ENCODE assay signal across 9 cellular contexts in genomic region chr15:70141376-70142071, GRCh38. TPM values are rescaled to one million over a fixed set of nuclear protein-coding genes. Genes with fewer than 3 reads are reported as not detected.
DNase-seq lines count a peak whose midpoint lies in the region; ATAC-seq and TF ChIP-seq lines count a peak whose summit lies in the region.
"Had no signal": no experiment of that assay in that cellular context is flagged by ENCODE, and none has a peak within 500 bp of the region (broad histone marks: within the 10 kb centered on the region; RNA-seq: fewer than 3 reads in every experiment).

No MANE protein-coding gene starts in this region.

- no peaks in the 10 kb centered on the region for H3K36me3 Mint-ChIP-seq in MCF 10A (ENCODE audit: insufficient read depth, unreplicated experiment)

- no peak overlapping the region for H3K27ac Mint-ChIP-seq in MCF 10A (ENCODE audit: low read depth, unreplicated experiment)

- H3K4me1 ChIP-seq in breast epithelium (no peaks in the 10 kb centered on the region), lung (ENCODE audit: control insufficient read depth in 2 of 2, insufficient read depth in 2 of 2, low read length in 2 of 2) (peaks cover 5 to 24% of the 10 kb centered on the region in 2 donors), upper lobe of right lung (peaks cover 38% of the 10 kb centered on the region)

- no peaks in the 10 kb centered on the region for H3K4me1 Mint-ChIP-seq in MCF 10A (ENCODE audit: insufficient read depth, unreplicated experiment)

- H3K4me3 ChIP-seq in breast epithelium, result peak overlapping the region in 2 of 3 donors; percentile 6 to 53
- no peak overlapping the region for H3K4me3 ChIP-seq in lung
- H3K4me3 ChIP-seq in upper lobe of right lung, result peak overlapping the region; percentile 15

- H3K36me3 ChIP-seq in breast epithelium (no peaks in the 10 kb centered on the region), lung (ENCODE audit: control insufficient read depth in 2 of 2, insufficient read depth in 2 of 2, low read length in 2 of 2) (no peaks in the 10 kb centered on the region), upper lobe of right lung (no peaks in the 10 kb centered on the region)

- no peak for TF ChIP-seq CTCF in breast epithelium (IDR thresholded peaks at IDR 0.05)
- TF ChIP-seq CTCF in MCF 10A (IDR thresholded peaks at IDR 0.05; ENCODE audit: unreplicated experiment), result no peak
- TF ChIP-seq CTCF in lung (IDR thresholded peaks at IDR 0.05; ENCODE audit: control extremely low read depth, extremely low read depth), result no peak
- no peak for TF ChIP-seq CTCF in upper lobe of right lung (IDR thresholded peaks at IDR 0.05)

- H3K27me3 ChIP-seq in breast epithelium (no peaks in the 10 kb centered on the region), lung (ENCODE audit: control insufficient read depth, insufficient read depth) (no peaks in the 10 kb centered on the region), upper lobe of right lung (no peaks in the 10 kb centered on the region)

- POLR2A ChIA-PET in MCF 10A (lab: Yijun Ruan, JAX), result interaction anchor here (1.2 kb wide), 1 partner anchor 15 kb away, joined by 3 read pairs; no protein-coding TSS in a partner anchor

- H3K9me3 ChIP-seq in breast epithelium (no peaks in the 10 kb centered on the region), lung (ENCODE audit: control insufficient read depth in 2 of 2, insufficient read depth in 1 of 2, low read length in 1 of 2) (no peaks in the 10 kb centered on the region), upper lobe of right lung (no peaks in the 10 kb centered on the region)

- intact Hi-C loops in breast epithelium (cut with DNase I; ENCODE audit: low total_unique reads), result no loop called here
- intact Hi-C loops in MCF 10A (cut with micrococcal nuclease), result no loop called here
- intact Hi-C loops in upper lobe of right lung (cut with DNase I), result no loop called here

- no peak for ATAC-seq in lung (ENCODE audit: insufficient read depth, low FRiP score)
- ATAC-seq in upper lobe of right lung, result peak; percentile 25
- no peak for ATAC-seq in GM18867 (IDR thresholded peaks at IDR 0.05; ENCODE audit: unreplicated experiment)
- no peak for ATAC-seq in HG03175 (IDR thresholded peaks at IDR 0.05; ENCODE audit: unreplicated experiment)

- CTCF ChIA-PET in MCF 10A (lab: Yijun Ruan, JAX), result interaction anchor here (0.5 kb wide), 1 partner anchor 187 kb away, joined by 3 read pairs; no protein-coding TSS in a partner anchor

- H3K9me3 Mint-ChIP-seq in MCF 10A (ENCODE audit: unreplicated experiment), result no peaks in the 10 kb centered on the region

- WGBS in lung, 2 donors, result 81 to 82% methylated on average over 10 of the region's 10 CpGs

- peak overlapping the region; percentile 41 to 62 for H3K27ac ChIP-seq in breast epithelium
- H3K27ac ChIP-seq in lung (ENCODE audit: low read depth in 1 of 2, low read length in 1 of 2), result peak overlapping the region in 1 of 2 donors; percentile 1
- peak overlapping the region; percentile 8 for H3K27ac ChIP-seq in upper lobe of right lung

- BruUV-seq in MCF 10A (replicated peaks; lab: Mats Ljungman, UMichigan), result no TSS peak

- H3K4me3 Mint-ChIP-seq in MCF 10A (ENCODE audit: unreplicated experiment), result no peak overlapping the region

- peaks cover 32% of the 10 kb centered on the region for H3K27me3 Mint-ChIP-seq in MCF 10A (ENCODE audit: insufficient read depth, unreplicated experiment)

- DNase-seq in breast epithelium (ENCODE audit: low spot score in 2 of 2), result no peak
- no peak for DNase-seq in MCF 10A (ENCODE audit: unreplicated experiment)
- DNase-seq in activated T-cell treated with anti-CD3 and anti-CD28 coated beads, Interleukin-2, amount 50 U/mL, for 48 hours, result peak; percentile 31 to 39
- DNase-seq in lung (ENCODE audit: low spot score), result peak; percentile 46
- DNase-seq in upper lobe of right lung, result peak; percentile 69
- no peak for DNase-seq in central memory CD4-positive, alpha-beta T cell
- DNase-seq: islet precursor cell had no signal

- TF ChIP-seq POLR2A in breast epithelium (IDR thresholded peaks at IDR 0.05), result no peak

RNA-seq across cellular contexts. Expression of gene TLE3, which starts 43.8 kb away (rescaled TPM):
- total RNA-seq in breast epithelium (10 to 100 TPM; 67.0 to 73.9 (median 73.4) TPM), MCF 10A (2022) (21.6 and 23.2 TPM in 2 replicates), lung (10 to 100 TPM; 72.1 to 74.4 TPM), upper lobe of right lung (58.8 TPM)
- 10 to 100 TPM; 22.7 to 77.3 TPM for polyA plus RNA-seq in lung

Comparison
In these comparisons a context has a peak if more than half of its experiments do, and no peak if none do; other contexts are left out.
1. DNase-seq: peak in activated T-cell treated with anti-CD3 and anti-CD28 coated beads, Interleukin-2, amount 50 U/mL, for 48 hours (2 of 2), lung (single experiment) and upper lobe of right lung (single experiment); none in breast epithelium (0 of 2), MCF 10A (single experiment) and central memory CD4-positive, alpha-beta T cell (single experiment).